8 cellular contexts compared by ENCODE assay signal in the genomic region with DNA sequence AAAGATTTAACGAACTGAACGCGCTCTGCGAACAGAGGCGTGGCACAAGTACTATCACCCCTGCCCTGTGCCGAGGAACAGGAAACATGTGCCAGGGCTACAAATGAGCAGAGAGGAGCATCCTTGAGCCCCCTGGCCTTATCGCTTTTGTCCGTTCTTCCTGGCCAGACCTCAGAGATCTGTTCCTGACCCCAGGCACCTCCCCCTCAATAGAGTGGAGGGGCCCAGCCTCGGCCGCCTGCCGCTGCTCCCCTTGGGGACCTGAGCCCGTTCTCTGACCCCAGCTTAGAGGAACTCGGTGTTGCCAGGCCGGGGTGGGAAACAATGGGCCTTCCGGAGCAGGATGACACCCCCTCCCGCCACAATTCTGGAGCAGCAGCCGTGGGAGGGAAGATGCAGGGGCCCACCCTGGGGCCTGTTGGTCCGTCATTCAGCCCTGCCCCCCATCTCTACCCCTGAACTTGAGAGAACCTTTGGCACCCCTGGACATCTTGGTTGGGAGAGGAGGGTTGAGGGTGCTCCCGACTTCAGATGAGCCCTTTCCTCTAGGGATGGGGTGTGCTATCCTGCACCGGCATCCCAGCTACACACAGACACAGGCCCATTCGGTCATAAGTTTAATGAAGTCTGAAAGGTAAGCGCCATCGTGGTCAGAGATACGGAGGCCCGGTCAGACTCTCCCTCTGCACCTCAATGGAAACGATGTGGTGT. TPM values are rescaled to one million over a fixed set of nuclear protein-coding genes. Genes with fewer than 3 reads are reported as not detected.
A peak's percentile ranks its signal among the peaks of the same experiment; 100 is the strongest.
DNase-seq lines count a peak whose midpoint lies in the region; ATAC-seq, FAIRE-seq and TF ChIP-seq lines count a peak whose summit lies in the region.

No MANE protein-coding gene starts in this region.

- H2AFZ ChIP-seq in endothelial cell of umbilical vein (ENCODE audit: low read depth, low read length) (no peak overlapping the region), neural cell (ENCODE audit: low read depth, low read length) (no peak overlapping the region)

- H3K9ac ChIP-seq in SK-N-MC (ENCODE audit: insufficient read length) (peak overlapping the region; percentile 86), endothelial cell of umbilical vein (replicated peaks; ENCODE audit: extremely low read depth, insufficient read depth, low read length) (peak overlapping the region; percentile 96), neural cell (ENCODE audit: low read length) (peak overlapping the region; percentile 92)

- H3K79me2 ChIP-seq in endothelial cell of umbilical vein (ENCODE audit: control insufficient read depth, insufficient read depth, low read length) (peaks cover 2% of the 10 kb centered on the region), neural cell (replicated peaks; ENCODE audit: insufficient read depth, low read length) (peaks cover 18% of the 10 kb centered on the region)

- H3K9me2 ChIP-seq in neural cell (ENCODE audit: insufficient read depth, low read length) = no peaks in the 10 kb centered on the region

- CTCF ChIA-PET in endothelial cell of umbilical vein (lab: Charles Lee) = interaction anchor here (0.7 to 3.1 kb wide), 9 partner anchors 14 to 606 kb away, joined by 3 to 28 read pairs (median 4); a partner anchor contains a TSS

- H4K20me1 ChIP-seq in endothelial cell of umbilical vein (replicated peaks; ENCODE audit: control insufficient read depth, extremely low read depth, insufficient read depth, low read length) (no peaks in the 10 kb centered on the region), neural cell (ENCODE audit: insufficient read depth) (peaks cover 15% of the 10 kb centered on the region)

- dilution Hi-C loops in endothelial cell of umbilical vein (cut with MboI; ENCODE audit: extremely low pct_ligation_motif_present, low sequenced_read_pairs) = no loop called here

- TF ChIP-seq CTCF in endothelial cell of umbilical vein (IDR thresholded peaks at IDR 0.05; ENCODE audit: extremely low read depth in 1 of 2, insufficient read depth in 1 of 2, low read depth in 1 of 2, low read length in 2 of 2) (no peak), neural cell (IDR thresholded peaks at IDR 0.05; ENCODE audit: poor library complexity, severe bottlenecking) (no peak), GM20000 (IDR thresholded peaks at IDR 0.05; ENCODE audit: extremely low read depth, missing control alignments) (no peak)

- DNase-seq in stimulated activated CD4-positive, alpha-beta T cell treated with anti-CD3 and anti-CD28 coated beads, Interleukin-15, amount 100 ng/mL, for 24 hours = peak; percentile 57
- no peak for DNase-seq in stimulated activated CD4-positive, alpha-beta T cell treated with anti-CD3 and anti-CD28 coated beads, Interleukin-12 subunit alpha, Interleukin-12 subunit beta, amount 100 ng/mL, for 4 hours
- DNase-seq in SK-N-MC (ENCODE audit: low read depth, low spot score) (no peak), endothelial cell of umbilical vein (ENCODE audit: low read depth, low spot score) (peak; percentile 79), NCI-H1092 treated with DMSO at 0.1 percent for 48 hours (lab: John Stamatoyannopoulos, UW) (no peak), GM20000 (ENCODE audit: low spot score) (no peak)

- peaks cover 35% of the 10 kb centered on the region for H3K4me1 ChIP-seq in endothelial cell of umbilical vein (ENCODE audit: control insufficient read depth, extremely low read depth, insufficient read depth, low read length)

- no peaks in the 10 kb centered on the region for H3K9me1 ChIP-seq in endothelial cell of umbilical vein (replicated peaks; ENCODE audit: control insufficient read depth, extremely low read depth, insufficient read depth, low read length)

- no TSS peak for BruUV-seq in endothelial cell of umbilical vein (replicated peaks; lab: Mats Ljungman, UMichigan)

- H3K4me2 ChIP-seq in endothelial cell of umbilical vein (ENCODE audit: insufficient read depth, low read length) (peak overlapping the region; percentile 72), neural cell (ENCODE audit: low read length) (peak overlapping the region; percentile 97)

- H3F3A ChIP-seq in neural cell (ENCODE audit: insufficient read depth, low read length, poor library complexity, severe bottlenecking) = peaks cover 13% of the 10 kb centered on the region

- peak overlapping the region; percentile 81 for H3K4me3 ChIP-seq in SK-N-MC
- H3K4me3 ChIP-seq in endothelial cell of umbilical vein (replicated peaks in 1 of 3; ENCODE audit: insufficient read depth in 1 of 3, low read depth in 1 of 3, low read length in 3 of 3) = peak overlapping the region; percentile 1 to 53 (median 51)
- peak overlapping the region; percentile 85 for H3K4me3 ChIP-seq in neural cell (ENCODE audit: low read length)

- no peak for TF ChIP-seq EP300 in neural cell (conservative IDR thresholded peaks at IDR 0.05; ENCODE audit: poor library complexity, severe bottlenecking)

- POLR2A ChIA-PET in endothelial cell of umbilical vein (lab: Charles Lee) = interaction anchor here (1.0 to 1.4 kb wide), 4 partner anchors 11 to 19 kb away, joined by 3 to 8 read pairs (median 4); no protein-coding TSS in a partner anchor

- peak; percentile 91 for FAIRE-seq in endothelial cell of umbilical vein (lab: Jason Lieb, UNC)

- TF ChIP-seq RAD21 in neural cell (conservative IDR thresholded peaks at IDR 0.05) = no peak

- intact Hi-C loops in endothelial cell of umbilical vein (cut with micrococcal nuclease) = loop anchor here (1.0 to 10.0 kb wide), 4 partner anchors 113 to 831 kb away; a partner anchor contains a TSS

- H3K27me3 ChIP-seq in endothelial cell of umbilical vein (ENCODE audit: control insufficient read depth in 2 of 2, insufficient read depth in 2 of 2, low read length in 2 of 2) (no peaks in the 10 kb centered on the region), neural cell (ENCODE audit: insufficient read depth, low read depth, low read length) (no peaks in the 10 kb centered on the region)

- H3K9me3 ChIP-seq in SK-N-MC (ENCODE audit: low read depth, low read length) (no peaks in the 10 kb centered on the region), endothelial cell of umbilical vein (replicated peaks; ENCODE audit: control insufficient read depth, insufficient read depth, low read length) (no peaks in the 10 kb centered on the region), neural cell (ENCODE audit: low read length) (no peaks in the 10 kb centered on the region)

- H3K36me3 ChIP-seq in SK-N-MC (ENCODE audit: insufficient read depth, low read length) (peaks cover 40% of the 10 kb centered on the region), endothelial cell of umbilical vein (ENCODE audit: control insufficient read depth in 2 of 2, extremely low read depth in 1 of 2, insufficient read depth in 2 of 2, low read length in 2 of 2) (peaks cover 0 to 11% of the 10 kb centered on the region in 2 experiments), neural cell (ENCODE audit: insufficient read depth, low read length) (peaks cover 3% of the 10 kb centered on the region)

- no peak for TF ChIP-seq POLR2A in endothelial cell of umbilical vein (IDR thresholded peaks at IDR 0.05; ENCODE audit: low read depth, low read length)

- no peak for ATAC-seq in HG02759 (IDR thresholded peaks at IDR 0.05; ENCODE audit: unreplicated experiment)

- peak overlapping the region; percentile 92 for H3K27ac ChIP-seq in SK-N-MC
- H3K27ac ChIP-seq in endothelial cell of umbilical vein (ENCODE audit: insufficient read depth, low read depth, low read length) = peak overlapping the region; percentile 96
- peak overlapping the region; percentile 98 for H3K27ac ChIP-seq in neural cell (ENCODE audit: low read length)

RNA-seq across cellular contexts. Expression of a gene that starts 1.1 kb away (rescaled TPM):
- total RNA-seq in endothelial cell of umbilical vein = 119 TPM in 2 replicates
- 267 and 363 TPM in 2 replicates for polyA plus RNA-seq in endothelial cell of umbilical vein
- polyA plus RNA-seq in endothelial cell of umbilical vein (2011; cell fraction: cytosol; rRNA removed) = 122 and 161 TPM in 2 replicates
- polyA plus RNA-seq in endothelial cell of umbilical vein (2011; cell fraction: nucleus; rRNA removed) = 57.9 and 63.9 TPM in 2 replicates
- polyA plus RNA-seq in endothelial cell of umbilical vein (2012) = 75.5 and 87.5 TPM in 2 replicates
- 44.0 and 54.0 TPM in 2 replicates for polyA minus RNA-seq in endothelial cell of umbilical vein
- polyA minus RNA-seq in endothelial cell of umbilical vein (2011; cell fraction: cytosol; rRNA and poly(A)+ RNA removed) = 158 TPM
- 14.4 and 33.0 TPM in 2 replicates for polyA minus RNA-seq in endothelial cell of umbilical vein (2011; cell fraction: nucleus; rRNA and poly(A)+ RNA removed)
- 99.5 and 110 TPM in 2 replicates for polyA plus RNA-seq in neural cell
- polyA minus RNA-seq in neural cell = 27.0 and 30.9 TPM in 2 replicates

RNA-seq across cellular contexts. Expression of a gene that starts 1.4 kb away (rescaled TPM):
- total RNA-seq in endothelial cell of umbilical vein = 39.2 and 53.4 TPM in 2 replicates
- 165 and 185 TPM in 2 replicates for polyA plus RNA-seq in endothelial cell of umbilical vein
- polyA plus RNA-seq in endothelial cell of umbilical vein (2011; cell fraction: cytosol; rRNA removed) = 106 and 108 TPM in 2 replicates
- polyA plus RNA-seq in endothelial cell of umbilical vein (2011; cell fraction: nucleus; rRNA removed) = 35.2 TPM in 2 replicates
- 15.7 and 18.9 TPM in 2 replicates for polyA plus RNA-seq in endothelial cell of umbilical vein (2012)
- 17.3 and 23.4 TPM in 2 replicates for polyA minus RNA-seq in endothelial cell of umbilical vein
- not detected for polyA minus RNA-seq in endothelial cell of umbilical vein (2011; cell fraction: cytosol; rRNA and poly(A)+ RNA removed)
- 9.3 and 9.6 TPM in 2 replicates for polyA minus RNA-seq in endothelial cell of umbilical vein (2011; cell fraction: nucleus; rRNA and poly(A)+ RNA removed)
- polyA plus RNA-seq in neural cell = 4.2 and 6.7 TPM in 2 replicates
- polyA minus RNA-seq in neural cell = 1.4 and 1.5 TPM in 2 replicates

RNA-seq across cellular contexts. Expression of a gene that starts 1.6 kb away (rescaled TPM):
- 16.8 and 18.1 TPM in 2 replicates for total RNA-seq in endothelial cell of umbilical vein
- polyA plus RNA-seq in endothelial cell of umbilical vein (7.7 and 9.4 TPM in 2 replicates), neural cell (21.1 and 30.4 TPM in 2 replicates)
- polyA plus RNA-seq in endothelial cell of umbilical vein (2011; cell fraction: cytosol; rRNA removed) = 6.9 and 7.5 TPM in 2 replicates
- polyA plus RNA-seq in endothelial cell of umbilical vein (2011; cell fraction: nucleus; rRNA removed) = 13.0 and 15.9 TPM in 2 replicates
- 8.4 and 9.9 TPM in 2 replicates for polyA plus RNA-seq in endothelial cell of umbilical vein (2012)
- polyA minus RNA-seq in endothelial cell of umbilical vein (8.3 and 15.0 TPM in 2 replicates), neural cell (25.8 and 27.8 TPM in 2 replicates)
- 9.1 TPM for polyA minus RNA-seq in endothelial cell of umbilical vein (2011; cell fraction: cytosol; rRNA and poly(A)+ RNA removed)
- 7.2 and 8.7 TPM in 2 replicates for polyA minus RNA-seq in endothelial cell of umbilical vein (2011; cell fraction: nucleus; rRNA and poly(A)+ RNA removed)

RNA-seq across cellular contexts. Expression of a gene that starts 22.2 kb away (rescaled TPM):
- 17.8 and 19.2 TPM in 2 replicates for total RNA-seq in endothelial cell of umbilical vein
- 1.8 and 2.0 TPM in 2 replicates for polyA plus RNA-seq in endothelial cell of umbilical vein
- 1.2 and 1.7 TPM in 2 replicates for polyA plus RNA-seq in endothelial cell of umbilical vein (2011; cell fraction: cytosol; rRNA removed)
- polyA plus RNA-seq in endothelial cell of umbilical vein (2011; cell fraction: nucleus; rRNA removed) = 9.3 and 13.0 TPM in 2 replicates
- polyA plus RNA-seq in endothelial cell of umbilical vein (2012) = 6.6 and 13.4 TPM in 2 replicates
- 4.9 and 9.7 TPM in 2 replicates for polyA minus RNA-seq in endothelial cell of umbilical vein
- 4.9 TPM for polyA minus RNA-seq in endothelial cell of umbilical vein (2011; cell fraction: cytosol; rRNA and poly(A)+ RNA removed)
- 22.5 and 24.4 TPM in 2 replicates for polyA minus RNA-seq in endothelial cell of umbilical vein (2011; cell fraction: nucleus; rRNA and poly(A)+ RNA removed)
- 2.5 and 4.4 TPM in 2 replicates for polyA plus RNA-seq in neural cell
- 20.0 and 20.7 TPM in 2 replicates for polyA minus RNA-seq in neural cell

RNA-seq across cellular contexts. Expression of a gene that starts 32.4 kb away (rescaled TPM):
- total RNA-seq in endothelial cell of umbilical vein = 185 and 189 TPM in 2 replicates
- 102 and 108 TPM in 2 replicates for polyA plus RNA-seq in endothelial cell of umbilical vein
- 49.9 and 71.3 TPM in 2 replicates for polyA plus RNA-seq in endothelial cell of umbilical vein (2011; cell fraction: cytosol; rRNA removed)
- polyA plus RNA-seq in endothelial cell of umbilical vein (2011; cell fraction: nucleus; rRNA removed) = 282 and 317 TPM in 2 replicates
- 104 and 141 TPM in 2 replicates for polyA plus RNA-seq in endothelial cell of umbilical vein (2012)
- 169 and 172 TPM in 2 replicates for polyA minus RNA-seq in endothelial cell of umbilical vein
- 55.1 TPM for polyA minus RNA-seq in endothelial cell of umbilical vein (2011; cell fraction: cytosol; rRNA and poly(A)+ RNA removed)
- 98.9 and 110 TPM in 2 replicates for polyA minus RNA-seq in endothelial cell of umbilical vein (2011; cell fraction: nucleus; rRNA and poly(A)+ RNA removed)
- polyA plus RNA-seq in neural cell = 115 and 159 TPM in 2 replicates
- polyA minus RNA-seq in neural cell = 296 and 321 TPM in 2 replicates

Comparison
In these comparisons a context has a peak if more than half of its experiments do, and no peak if none do; other contexts are left out.
1. DNase-seq: peak in stimulated activated CD4-positive, alpha-beta T cell treated with anti-CD3 and anti-CD28 coated beads, Interleukin-15, amount 100 ng/mL, for 24 hours (single experiment) and endothelial cell of umbilical vein (single experiment); none in stimulated activated CD4-positive, alpha-beta T cell treated with anti-CD3 and anti-CD28 coated beads, Interleukin-12 subunit alpha, Interleukin-12 subunit beta, amount 100 ng/mL, for 4 hours (single experiment), SK-N-MC (single experiment), NCI-H1092 treated with DMSO at 0.1 percent for 48 hours (single experiment) and GM20000 (single experiment).
2. Peak in every context shown above with its lines, with median percentiles within 50 percentile points of each other: H3K27ac ChIP-seq, H3K4me3 ChIP-seq and H3K9ac ChIP-seq.